In the genomic region with DNA sequence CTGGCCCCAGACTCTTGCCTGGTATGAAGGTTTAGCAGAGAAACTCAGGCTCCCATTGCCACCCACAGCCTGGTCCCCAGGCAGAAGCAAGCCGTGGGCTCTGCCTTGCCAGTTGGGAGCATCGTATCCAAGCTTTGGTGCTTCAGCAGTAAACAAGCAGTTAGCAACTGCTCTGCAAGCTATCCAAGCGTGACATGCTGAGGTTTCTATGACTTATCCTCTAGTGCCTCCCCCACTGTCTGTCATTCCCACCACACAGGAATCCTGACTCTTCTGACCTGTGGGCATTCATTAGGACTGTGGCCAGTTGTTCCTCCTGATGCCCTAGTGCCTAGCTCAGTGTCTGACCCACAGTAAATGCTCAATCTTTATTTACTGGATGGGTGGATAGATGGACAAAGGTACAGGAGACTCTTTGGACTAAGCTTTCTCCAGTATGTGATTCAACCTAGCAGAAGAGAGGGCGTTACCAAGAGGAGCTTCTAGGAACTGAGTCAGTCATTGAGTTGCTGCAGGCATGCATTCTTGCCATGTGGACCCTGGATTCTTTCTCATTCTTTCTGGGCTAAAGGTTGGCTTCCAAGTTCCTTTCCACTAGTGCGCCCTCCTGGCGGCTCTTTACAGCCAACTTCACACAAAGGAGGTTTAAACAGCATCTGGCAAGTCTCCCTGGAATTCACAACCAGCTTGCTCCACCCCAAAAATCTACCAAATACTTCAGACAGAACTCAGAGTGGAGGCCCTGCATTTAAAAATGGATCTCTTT, we compare ENCODE assay signal across 11 cellular contexts. TPM values are rescaled to one million over a fixed set of nuclear protein-coding genes. Genes with fewer than 3 reads are reported as not detected.
DNase-seq lines count a peak whose midpoint lies in the region; ATAC-seq, FAIRE-seq and TF ChIP-seq lines count a peak whose summit lies in the region.
"Had no signal": no experiment of that assay in that cellular context is flagged by ENCODE, and none has a peak within 500 bp of the region (broad histone marks: within the 10 kb centered on the region; RNA-seq: fewer than 3 reads in every experiment).

No MANE protein-coding gene starts in this region.

- intact Hi-C loops in A673 (cut with micrococcal nuclease; ENCODE audit: unreplicated experiment) = loop anchor here (10.0 kb wide), 1 partner anchor 551 kb away; no protein-coding TSS in a partner anchor

- BruUV-seq in A673 (replicated peaks; lab: Mats Ljungman, UMichigan) = no TSS peak

- no peaks in the 10 kb centered on the region for H3K79me2 ChIP-seq in keratinocyte (ENCODE audit: control insufficient read depth, insufficient read depth, low read length)

- DNase-seq in A673 (ENCODE audit: low spot score) = peak; percentile 70
- DNase-seq in H4 (ENCODE audit: low spot score) = peak; percentile 80
- DNase-seq in amniotic epithelial cell (ENCODE audit: low read depth) = peak; percentile 60
- DNase-seq in keratinocyte (ENCODE audit: low read depth, low spot score) = peak; percentile 94
- DNase-seq in NOMO-1 treated with dmso at 0.1 percent for 144 hours (lab: John Stamatoyannopoulos, UW; ENCODE audit: unreplicated experiment) = no peak
- no peak for DNase-seq in activated T-cell treated with anti-CD3 and anti-CD28 coated beads for 4 hours
- DNase-seq: effector memory CD8-positive, alpha-beta T cell; GF-D8; posterior cingulate gyrus had no signal

- H3K36me3 ChIP-seq in A673 (ENCODE audit: insufficient read depth, low read length, poor library complexity, severe bottlenecking) (no peaks in the 10 kb centered on the region), keratinocyte (ENCODE audit: control insufficient read depth in 2 of 2, extremely low read depth in 1 of 2, insufficient read depth in 2 of 2, low read length in 2 of 2) (no peaks in the 10 kb centered on the region)

- TF ChIP-seq CTCF in A673 (conservative IDR thresholded peaks at IDR 0.05; ENCODE audit: low read depth, low read length) = 0 out of 2 replicates have a peak, but pooled peaks have one; percentile 28
- TF ChIP-seq CTCF in keratinocyte (optimal IDR thresholded peaks at IDR 0.05 in 1 of 3, IDR thresholded peaks at IDR 0.05 in 1 of 3, conservative IDR thresholded peaks at IDR 0.05 in 1 of 3; ENCODE audit: extremely low read depth in 1 of 3, insufficient read depth in 2 of 3, low read length in 3 of 3) = peak; percentile 42 to 52 (median 50)

- CTCF ChIA-PET in A673 (lab: Charles Lee) = no interaction called here

- POLR2A ChIA-PET in A673 (lab: Charles Lee; ENCODE audit: low non-redundant PET) = no interaction called here

- dilution Hi-C loops in keratinocyte (cut with MboI; ENCODE audit: extremely low pct_ligation_motif_present, low sequenced_read_pairs) = no loop called here

- H3K27ac ChIP-seq in A673 (ENCODE audit: low read depth, low read length, poor library complexity, severe bottlenecking) = no peak overlapping the region
- H3K27ac ChIP-seq in keratinocyte (ENCODE audit: control insufficient read depth, insufficient read depth, low read length) = peak overlapping the region; percentile 78

- H3K9ac ChIP-seq in keratinocyte (ENCODE audit: control insufficient read depth, extremely low read depth, insufficient read depth, low read length) = peak overlapping the region; percentile 59

- peak overlapping the region; percentile 49 for H3K4me2 ChIP-seq in keratinocyte (ENCODE audit: control insufficient read depth, extremely low read depth, insufficient read depth, low read depth, low read length)

- ATAC-seq in HG02623 (IDR thresholded peaks at IDR 0.05; ENCODE audit: unreplicated experiment) (no peak), GM18867 (IDR thresholded peaks at IDR 0.05; ENCODE audit: unreplicated experiment) (no peak)
- ATAC-seq: effector memory CD8-positive, alpha-beta T cell had no signal

- no peak overlapping the region for H2AFZ ChIP-seq in keratinocyte (ENCODE audit: control insufficient read depth, low read length)

- H3K4me1 ChIP-seq in A673 (ENCODE audit: insufficient read depth, low read length, poor library complexity, severe bottlenecking) = peaks cover 22% of the 10 kb centered on the region
- peaks cover 70% of the 10 kb centered on the region for H3K4me1 ChIP-seq in keratinocyte (ENCODE audit: control insufficient read depth, extremely low read depth, insufficient read depth, low read length)

- H3K4me3 ChIP-seq in A673 (ENCODE audit: low read depth, low read length, poor library complexity, severe bottlenecking) = no peak overlapping the region
- H3K4me3 ChIP-seq in keratinocyte (ENCODE audit: control insufficient read depth in 2 of 3, extremely low read depth in 1 of 3, insufficient read depth in 2 of 3, low read depth in 1 of 3, low read length in 3 of 3) = peak overlapping the region in 1 of 3 experiments; percentile 5

- no peaks in the 10 kb centered on the region for H3K9me1 ChIP-seq in keratinocyte (ENCODE audit: control insufficient read depth, extremely low read depth, insufficient read depth, low read length)

- no peaks in the 10 kb centered on the region for H3K9me3 ChIP-seq in A673 (ENCODE audit: low read depth, low read length, poor library complexity, severe bottlenecking)
- no peaks in the 10 kb centered on the region for H3K9me3 ChIP-seq in keratinocyte (ENCODE audit: control insufficient read depth, low read depth, low read length)

- FAIRE-seq in keratinocyte (lab: Jason Lieb, UNC) = peak; percentile 97

- H4K20me1 ChIP-seq in keratinocyte (ENCODE audit: control insufficient read depth, extremely low read depth, insufficient read depth, low read length) = no peaks in the 10 kb centered on the region

- no peaks in the 10 kb centered on the region for H3K27me3 ChIP-seq in A673 (replicated peaks; ENCODE audit: insufficient read depth, low read depth, low read length, poor library complexity)
- peaks cover 4% of the 10 kb centered on the region for H3K27me3 ChIP-seq in keratinocyte (ENCODE audit: control insufficient read depth, extremely low read depth, insufficient read depth, low read length)

RNA-seq across cellular contexts. Expression of gene MRPL19, which starts 40.6 kb away (rescaled TPM):
- 94.0 and 98.4 TPM in 2 replicates for total RNA-seq in A673 (2021)
- total RNA-seq in H4 (2014; rRNA removed; shearing (Covaris generic)) = 67.9 and 70.2 TPM in 2 replicates
- polyA plus RNA-seq in keratinocyte = 32.8 to 84.0 TPM (median 47.0 TPM) in 3 replicates
- 34.1 TPM for polyA plus RNA-seq in keratinocyte (2011; ENCODE audit: low read depth)
- polyA plus RNA-seq in keratinocyte (2011; cell fraction: cytosol; rRNA removed) = 47.6 and 82.0 TPM in 2 replicates
- 21.3 and 32.9 TPM in 2 replicates for polyA plus RNA-seq in keratinocyte (2011; cell fraction: nucleus; rRNA removed)
- polyA plus RNA-seq in keratinocyte (2012; ENCODE audit: low replicate concordance) = 24.2 and 48.1 TPM in 2 replicates
- polyA minus RNA-seq in keratinocyte = 4.8 to 45.0 TPM (median 16.1 TPM) in 3 replicates
- 34.3 TPM for polyA minus RNA-seq in keratinocyte (2011; cell fraction: cytosol; rRNA and poly(A)+ RNA removed)
- 15.8 and 17.8 TPM in 2 replicates for polyA minus RNA-seq in keratinocyte (2011; cell fraction: nucleus; rRNA and poly(A)+ RNA removed)

RNA-seq across cellular contexts. Expression of gene EVA1A, which starts 45.2 kb away (rescaled TPM):
- 4.0 and 4.3 TPM in 2 replicates for total RNA-seq in A673 (2021)
- 13.8 and 16.6 TPM in 2 replicates for total RNA-seq in H4 (2014; rRNA removed; shearing (Covaris generic))
- 11.5 to 14.6 TPM (median 12.5 TPM) in 3 replicates for polyA plus RNA-seq in keratinocyte
- polyA plus RNA-seq in keratinocyte (2011; ENCODE audit: low read depth) = 3.2 TPM
- 10.1 and 17.4 TPM in 2 replicates for polyA plus RNA-seq in keratinocyte (2011; cell fraction: cytosol; rRNA removed)
- polyA plus RNA-seq in keratinocyte (2011; cell fraction: nucleus; rRNA removed) = 9.9 and 13.2 TPM in 2 replicates
- polyA plus RNA-seq in keratinocyte (2012; ENCODE audit: low replicate concordance) = 2.5 and 23.9 TPM in 2 replicates
- polyA minus RNA-seq in keratinocyte = 18.1 to 32.8 TPM (median 21.6 TPM) in 3 replicates
- 24.7 TPM for polyA minus RNA-seq in keratinocyte (2011; cell fraction: cytosol; rRNA and poly(A)+ RNA removed)
- 13.8 and 15.4 TPM in 2 replicates for polyA minus RNA-seq in keratinocyte (2011; cell fraction: nucleus; rRNA and poly(A)+ RNA removed)

Comparison
In these comparisons a context has a peak if more than half of its experiments do, and no peak if none do; other contexts are left out.
1. DNase-seq: peak in A673 (single experiment), H4 (single experiment), amniotic epithelial cell (single experiment) and keratinocyte (single experiment); none in NOMO-1 treated with dmso at 0.1 percent for 144 hours (single experiment) and activated T-cell treated with anti-CD3 and anti-CD28 coated beads for 4 hours (single experiment).